Comparison of ENCODE assay signal across 22 cellular contexts in genomic region chr2:109021895-109022300, GRCh38. TPM values are rescaled to one million over a fixed set of nuclear protein-coding genes. Genes with fewer than 3 reads are reported as not detected.
"Had no signal": no experiment of that assay in that cellular context is flagged by ENCODE, and none has a peak within 500 bp of the region (broad histone marks: within the 10 kb centered on the region; RNA-seq: fewer than 3 reads in every experiment).

No MANE protein-coding gene starts in this region.

- H3K9me3 Mint-ChIP-seq: central memory CD8-positive, alpha-beta T cell; memory B cell; naive B cell; nephron; stimulated activated effector memory CD8-positive, alpha-beta T cell treated with anti-CD3 and anti-CD28 coated beads, Interleukin-12 subunit alpha, Interleukin-12 subunit beta, amount 100 ng/mL, for 72 hours had no signal

- H3K27ac ChIP-seq: esophagus muscularis mucosa, gastrocnemius medialis, heart right ventricle, left lung, lower lobe of right lung, tibial nerve had no signal

- H3K36me3 Mint-ChIP-seq: memory B cell; naive B cell; stimulated activated effector memory CD8-positive, alpha-beta T cell treated with anti-CD3 and anti-CD28 coated beads, Interleukin-12 subunit alpha, Interleukin-12 subunit beta, amount 100 ng/mL, for 72 hours had no signal

- H3K27me3 ChIP-seq: gastrocnemius medialis, left lung, tibial nerve had no signal

- H3K4me3 ChIP-seq: esophagus muscularis mucosa, gastrocnemius medialis, heart right ventricle, left lung, lower lobe of right lung, tibial nerve had no signal

- H3K4me1 ChIP-seq: esophagus muscularis mucosa, gastrocnemius medialis, left lung, lower lobe of right lung, tibial nerve had no signal

- H3K36me3 ChIP-seq: esophagus muscularis mucosa, gastrocnemius medialis, heart right ventricle, left lung, lower lobe of right lung, tibial nerve had no signal

- H3K4me1 Mint-ChIP-seq: memory B cell, naive B cell had no signal

- H3K27ac Mint-ChIP-seq: memory B cell, nephron had no signal

- H3K9me3 ChIP-seq: esophagus muscularis mucosa, gastrocnemius medialis, heart right ventricle, left lung, lower lobe of right lung, tibial nerve had no signal

- DNase-seq: cortex of kidney; effector memory CD4-positive, alpha-beta T cell; gastrocnemius medialis; heart right ventricle; hypothalamus; islet precursor cell; left lung; lower lobe of right lung; naive B cell; stimulated activated CD4-positive, alpha-beta T cell treated with anti-CD3 and anti-CD28 coated beads, Interleukin-4, amount 100 ng/mL, for 1 hour; stimulated activated CD8-positive, alpha-beta memory T cell treated with anti-CD3 and anti-CD28 coated beads, Interleukin-4, amount 100 ng/mL, for 48 hours; stimulated activated naive CD8-positive, alpha-beta T cell treated with anti-CD3 and anti-CD28 coated beads, Interleukin-15, Interleukin-2, amounts not matched to agents 100 U/mL and 50 U/mL, for 24 hours had no signal

- ATAC-seq: gastrocnemius medialis; left lung; stimulated activated effector memory CD8-positive, alpha-beta T cell treated with anti-CD3 and anti-CD28 coated beads, Interleukin-12 subunit alpha, Interleukin-12 subunit beta, amount 100 ng/mL, for 72 hours; stimulated activated naive CD8-positive, alpha-beta T cell treated with anti-CD3 and anti-CD28 coated beads, Interleukin-15, Interleukin-2, amounts not matched to agents 100 U/mL and 50 U/mL, for 24 hours had no signal

- H3K4me3 Mint-ChIP-seq: central memory CD8-positive, alpha-beta T cell; memory B cell; naive B cell; nephron; stimulated activated effector memory CD8-positive, alpha-beta T cell treated with anti-CD3 and anti-CD28 coated beads, Interleukin-12 subunit alpha, Interleukin-12 subunit beta, amount 100 ng/mL, for 72 hours had no signal

RNA-seq across cellular contexts. Expression of gene EDAR, which starts 32.9 kb away (rescaled TPM):
- total RNA-seq: esophagus muscularis mucosa, fibroblast of villous mesenchyme, gastrocnemius medialis, osteocyte, pulmonary artery endothelial cell, temporal lobe had no signal
- polyA plus RNA-seq: heart right ventricle had no signal
